In genomic region chr11:128814856-128815705, GRCh38 we compare ENCODE assay signal across 8 cellular contexts. TPM values are rescaled to one million over a fixed set of nuclear protein-coding genes. Genes with fewer than 3 reads are reported as not detected.
A peak's percentile ranks its signal among the peaks of the same experiment; 100 is the strongest.
DNase-seq lines count a peak whose midpoint lies in the region; ATAC-seq and TF ChIP-seq lines count a peak whose summit lies in the region.

No MANE protein-coding gene starts in this region.

- peak; percentile 57; the same call in 1 of the 2 replicates for ATAC-seq in HCT116
- peak; percentile 87 to 94 for ATAC-seq in right cardiac atrium
- ATAC-seq in gastrocnemius medialis, result no peak
- ATAC-seq in GM21529 (IDR thresholded peaks at IDR 0.05; ENCODE audit: unreplicated experiment), result no peak
- ATAC-seq in HG03135 (IDR thresholded peaks at IDR 0.05; ENCODE audit: unreplicated experiment), result no peak
- no peak for ATAC-seq in GM19397 (IDR thresholded peaks at IDR 0.05; ENCODE audit: unreplicated experiment)

- H3K27ac ChIP-seq in HCT116 (ENCODE audit: low read depth, low read length) (no peak overlapping the region), right cardiac atrium (ENCODE audit: low read length) (no peak overlapping the region), gastrocnemius medialis (no peak overlapping the region)

- TF ChIP-seq RAD21 in HCT116 (IDR thresholded peaks at IDR 0.05; ENCODE audit: low read depth), result no peak

- no peak for TF ChIP-seq CTCF in HCT116 (IDR thresholded peaks at IDR 0.05 in 2 of 3, conservative IDR thresholded peaks at IDR 0.05 in 1 of 3; ENCODE audit: borderline replicate concordance in 1 of 3, insufficient read depth in 1 of 3, low read depth in 2 of 3, low read length in 2 of 3)
- TF ChIP-seq CTCF in gastrocnemius medialis (IDR thresholded peaks at IDR 0.05 in 4 of 5, conservative IDR thresholded peaks at IDR 0.05 in 1 of 5), result no peak

- in situ Hi-C loops in gastrocnemius medialis (cut with MboI; ENCODE audit: low sequenced_read_pairs in 4 of 4) (no loop called here), G401 (cut with HindIII; ENCODE audit: low sequenced_read_pairs) (no loop called here)

- no peak for TF ChIP-seq POLR2A in HCT116 (IDR thresholded peaks at IDR 0.05; ENCODE audit: borderline replicate concordance, extremely low read depth, insufficient read depth, insufficient read length)
- no peak for TF ChIP-seq POLR2A in gastrocnemius medialis (IDR thresholded peaks at IDR 0.05)

- H4K20me1 ChIP-seq in HCT116 (ENCODE audit: insufficient read depth), result no peaks in the 10 kb centered on the region

- H2AFZ ChIP-seq in HCT116 (ENCODE audit: low read depth, low read length, poor library complexity, severe bottlenecking), result no peak overlapping the region

- no peak overlapping the region for H3K4me2 ChIP-seq in HCT116 (ENCODE audit: low read length)

- H3K9ac ChIP-seq in HCT116 (ENCODE audit: low read length), result no peak overlapping the region

- BruUV-seq in HCT116 (replicated peaks; lab: Mats Ljungman, UMichigan), result no TSS peak

- H3K9me3 ChIP-seq in HCT116 (ENCODE audit: control insufficient read depth in 1 of 2, insufficient read depth in 1 of 2, low read depth in 1 of 2, low read length in 2 of 2) (no peaks in the 10 kb centered on the region), right cardiac atrium (ENCODE audit: control insufficient read depth, low read length) (no peaks in the 10 kb centered on the region), gastrocnemius medialis (no peaks in the 10 kb centered on the region)

- no peaks in the 10 kb centered on the region for H3K36me3 ChIP-seq in HCT116 (ENCODE audit: control insufficient read depth in 1 of 2, insufficient read depth in 2 of 2, low read length in 2 of 2)
- no peaks in the 10 kb centered on the region for H3K36me3 ChIP-seq in gastrocnemius medialis

- H3K27me3 ChIP-seq in HCT116 (ENCODE audit: insufficient read depth, low read length) (peaks cover 20% of the 10 kb centered on the region), right cardiac atrium (ENCODE audit: control insufficient read depth, insufficient read depth) (no peaks in the 10 kb centered on the region), gastrocnemius medialis (no peaks in the 10 kb centered on the region)

- RAD21 ChIA-PET in HCT116 (lab: Charles Lee; ENCODE audit: low non-redundant PET in 1 of 2, low total read pairs in 2 of 2, uncharacterized antibody in 2 of 2, unreplicated experiment in 2 of 2), result no interaction called here

- no peaks in the 10 kb centered on the region for H3K9me2 ChIP-seq in HCT116 (ENCODE audit: insufficient read depth)

- CTCF ChIA-PET in HCT116 (lab: Charles Lee), result no interaction called here

- H3K79me2 ChIP-seq in HCT116 (ENCODE audit: insufficient read depth, low read length), result no peaks in the 10 kb centered on the region

- H3K4me1 ChIP-seq in HCT116 (ENCODE audit: control insufficient read depth in 1 of 2, insufficient read depth in 2 of 2, low read length in 2 of 2) (no peaks in the 10 kb centered on the region), right cardiac atrium (ENCODE audit: control insufficient read depth, insufficient read depth, low read length) (no peaks in the 10 kb centered on the region), gastrocnemius medialis (peaks cover 0 to 5% of the 10 kb centered on the region in 2 donors)

- 36% methylated on average over 9 of the region's 9 CpGs for WGBS in right cardiac atrium

- no peak overlapping the region for H3K4me3 ChIP-seq in HCT116 (replicated peaks in 1 of 2; ENCODE audit: low read depth in 1 of 2, low read length in 2 of 2)
- H3K4me3 ChIP-seq in right cardiac atrium (ENCODE audit: low read length), result no peak overlapping the region
- no peak overlapping the region for H3K4me3 ChIP-seq in gastrocnemius medialis

- intact Hi-C loops in HCT116 (cut with micrococcal nuclease), result loop anchor here (1.0 kb wide), 1 partner anchor 228 kb away; the partner anchor contains the start of gene ETS1
- intact Hi-C loops in right cardiac atrium (cut with DNase I), result no loop called here
- intact Hi-C loops in gastrocnemius medialis (cut with DNase I; ENCODE audit: low total_unique reads), result no loop called here

- DNase-seq in HCT116 (ENCODE audit: low read depth, low spot score), result no peak
- DNase-seq in SW480 (ENCODE audit: low spot score), result peak; percentile 39
- peak; percentile 81 to 87 (median 81) for DNase-seq in right cardiac atrium
- DNase-seq in gastrocnemius medialis, result peak; percentile 16 to 56
- DNase-seq in G401 (ENCODE audit: low spot score), result no peak

- POLR2A ChIA-PET in HCT116 (lab: Charles Lee), result no interaction called here

TF ChIP-seq in HCT116, 20 proteins besides CTCF, POLR2A, EP300 and RAD21:
- no peak for TF ChIP-seq CBX3 (IDR thresholded peaks at IDR 0.05; ENCODE audit: low read depth)
- no peak for TF ChIP-seq SRF (IDR thresholded peaks at IDR 0.05; ENCODE audit: low read depth)
- TF ChIP-seq REST (IDR thresholded peaks at IDR 0.05; ENCODE audit: low read depth), result no peak
- TF ChIP-seq CEBPB (IDR thresholded peaks at IDR 0.05; ENCODE audit: low read depth), result no peak
- TF ChIP-seq ZBTB33 (IDR thresholded peaks at IDR 0.05; ENCODE audit: extremely low read depth, insufficient replicate concordance, low read length), result no peak
- no peak for TF ChIP-seq POLR2AphosphoS5 (IDR thresholded peaks at IDR 0.05; ENCODE audit: low read depth, low read length)
- TF ChIP-seq ELF1 (IDR thresholded peaks at IDR 0.05; ENCODE audit: borderline replicate concordance, low read depth), result no peak
- no peak for TF ChIP-seq YY1 (IDR thresholded peaks at IDR 0.05; ENCODE audit: extremely low read depth, insufficient replicate concordance, low read depth, low read length)
- no peak for TF ChIP-seq EZH2 (IDR thresholded peaks at IDR 0.05)
- TF ChIP-seq EZH2phosphoT487 (IDR thresholded peaks at IDR 0.05; ENCODE audit: borderline replicate concordance), result no peak
- no peak for TF ChIP-seq ZNF274 (IDR thresholded peaks at IDR 0.05; ENCODE audit: low read depth, low read length)
TF ChIP-seq in HCT116: peak in this region for 0.

RNA-seq across cellular contexts. Expression of gene KCNJ1, which starts 52.0 kb away (rescaled TPM):
- total RNA-seq in HCT116 (2021; ENCODE audit: unreplicated experiment), result 0.15 TPM
- polyA plus RNA-seq in HCT116 (2012), result 0.05 and 0.17 TPM in 2 replicates
- total RNA-seq in right cardiac atrium, result under 1 TPM in 1 of 4 donors, not detected in 3; 0.17 TPM
- 0.09 TPM for polyA plus RNA-seq in right cardiac atrium
- total RNA-seq in gastrocnemius medialis, result 1 to 10 TPM in 1 of 4 donors, not detected in 3; 3.1 TPM
- total RNA-seq in G401 (2014; rRNA removed; shearing (Covaris generic)), result not detected in 2 replicates

Comparison
In these comparisons a context has a peak if more than half of its experiments do, and no peak if none do; other contexts are left out.
1. ATAC-seq: peak in HCT116 (single experiment) and right cardiac atrium (2 of 2); none in gastrocnemius medialis (0 of 2), GM21529 (single experiment), HG03135 (single experiment) and GM19397 (single experiment).
2. DNase-seq: peak in SW480 (single experiment), right cardiac atrium (3 of 3) and gastrocnemius medialis (2 of 2); none in HCT116 (single experiment) and G401 (single experiment).